ENCODE assay signal across 15 cellular contexts in genomic region chr19:41935781-41936415, GRCh38. TPM values are rescaled to one million over a fixed set of nuclear protein-coding genes. Genes with fewer than 3 reads are reported as not detected.
DNase-seq lines count a peak whose midpoint lies in the region; ATAC-seq and TF ChIP-seq lines count a peak whose summit lies in the region.
"Had no signal": no experiment of that assay in that cellular context is flagged by ENCODE, and none has a peak within 500 bp of the region (broad histone marks: within the 10 kb centered on the region; RNA-seq: fewer than 3 reads in every experiment).

No MANE protein-coding gene starts in this region.

- peaks cover 39% of the 10 kb centered on the region for H3K4me1 ChIP-seq in CD8-positive, alpha-beta memory T cell (ENCODE audit: insufficient read depth, low read length)

- no peaks in the 10 kb centered on the region for H3K9me3 Mint-ChIP-seq in CD8-positive, alpha-beta memory T cell
- no peaks in the 10 kb centered on the region for H3K9me3 Mint-ChIP-seq in progenitor cell of endocrine pancreas (ENCODE audit: low read depth)
- H3K9me3 Mint-ChIP-seq: T-helper 2 cell treated with Interferon-gamma antibody and Interleukin-4, amounts not matched to agents 5 μg/mL and 100 μg/mL, for 36 hours had no signal

- H3K36me3 Mint-ChIP-seq in CD8-positive, alpha-beta memory T cell = no peaks in the 10 kb centered on the region
- no peaks in the 10 kb centered on the region for H3K36me3 Mint-ChIP-seq in progenitor cell of endocrine pancreas (ENCODE audit: insufficient read depth)

- peak overlapping the region in 7 of 8 donors; percentile 69 to 95 (median 85) for H3K27ac Mint-ChIP-seq in CD8-positive, alpha-beta memory T cell
- H3K27ac Mint-ChIP-seq in progenitor cell of endocrine pancreas = no peak overlapping the region

- no peak for ATAC-seq in HG02938 (IDR thresholded peaks at IDR 0.05; ENCODE audit: unreplicated experiment)

- peak overlapping the region in 4 of 7 donors; percentile 25 to 63 (median 40) for H3K4me3 Mint-ChIP-seq in CD8-positive, alpha-beta memory T cell
- no peak overlapping the region for H3K4me3 Mint-ChIP-seq in progenitor cell of endocrine pancreas (ENCODE audit: low read depth)
- H3K4me3 Mint-ChIP-seq: T-helper 2 cell treated with Interferon-gamma antibody and Interleukin-4, amounts not matched to agents 5 μg/mL and 100 μg/mL, for 36 hours had no signal

- DNase-seq in CD8-positive, alpha-beta memory T cell = peak in 1 of 5 donors; percentile 49
- DNase-seq in NCI-H69 (lab: John Stamatoyannopoulos, UW) = peak; percentile 45
- DNase-seq in fibroblast of villous mesenchyme (ENCODE audit: low read depth) = peak; percentile 51
- DNase-seq in HCEC 1CT = no peak
- no peak for DNase-seq in progenitor cell of endocrine pancreas (ENCODE audit: low spot score, unreplicated experiment)
- DNase-seq: activated CD4-positive, alpha-beta T cell treated with anti-CD3 and anti-CD28 coated beads, Interleukin-2, amount 50 U/mL, for 4 hours; central memory CD4-positive, alpha-beta T cell; NCI-H1417 treated with DMSO at 0.1 percent for 48 hours; NCI-H510A; thyroid gland had no signal

- POLR2A ChIA-PET in CD8-positive, alpha-beta memory T cell (lab: Charles Lee) = interaction anchor here (0.6 to 2.3 kb wide), 2 partner anchors 8 to 10 kb away, joined by 5 to 14 read pairs; no protein-coding TSS in a partner anchor

- no peaks in the 10 kb centered on the region for H3K36me3 ChIP-seq in CD8-positive, alpha-beta memory T cell (ENCODE audit: insufficient read depth, low read length)
- H3K36me3 ChIP-seq: thyroid gland had no signal

- TF ChIP-seq CTCF in fibroblast of villous mesenchyme (IDR thresholded peaks at IDR 0.05; ENCODE audit: insufficient read depth, low read depth, low read length) (no peak), progenitor cell of endocrine pancreas (IDR thresholded peaks at IDR 0.05; ENCODE audit: unreplicated experiment) (no peak)

- H3K27me3 ChIP-seq in CD8-positive, alpha-beta memory T cell (ENCODE audit: insufficient read depth, low read length, poor library complexity, severe bottlenecking) = peaks cover 8% of the 10 kb centered on the region

- H3K27ac ChIP-seq in CD8-positive, alpha-beta memory T cell (ENCODE audit: low read depth, low read length) = no peak overlapping the region
- H3K27ac ChIP-seq: thyroid gland had no signal

- H3K4me1 Mint-ChIP-seq in CD8-positive, alpha-beta memory T cell = peaks cover 35 to 54% (median 39%) of the 10 kb centered on the region in 3 donors
- peaks cover 13% of the 10 kb centered on the region for H3K4me1 Mint-ChIP-seq in progenitor cell of endocrine pancreas (ENCODE audit: low read depth)

- H3K9me3 ChIP-seq in CD8-positive, alpha-beta memory T cell (ENCODE audit: low read length) = no peaks in the 10 kb centered on the region
- H3K9me3 ChIP-seq: thyroid gland had no signal

- H3K27me3 Mint-ChIP-seq in CD8-positive, alpha-beta memory T cell = peaks cover 7 to 13% of the 10 kb centered on the region in 2 donors
- H3K27me3 Mint-ChIP-seq in progenitor cell of endocrine pancreas = peaks cover 57% of the 10 kb centered on the region

- CTCF ChIA-PET in CD8-positive, alpha-beta memory T cell (lab: Charles Lee) = interaction anchor here (1.0 to 3.5 kb wide), 5 partner anchors 10 to 76 kb away, joined by 5 to 27 read pairs (median 11); partner anchors contain the start of gene RPS19

- no peak overlapping the region for H3K4me3 ChIP-seq in CD8-positive, alpha-beta memory T cell (ENCODE audit: low read length)
- H3K4me3 ChIP-seq in fibroblast of villous mesenchyme (ENCODE audit: low read depth, low read length) = no peak overlapping the region
- H3K4me3 ChIP-seq: lung, skin epidermis, thyroid gland had no signal

RNA-seq across cellular contexts. Expression of gene ERFL, which starts 7.6 kb away (rescaled TPM):
- total RNA-seq in CD8-positive, alpha-beta memory T cell = 1 to 10 TPM; 1.3 to 1.4 TPM
- not detected for polyA plus RNA-seq in CD8-positive, alpha-beta memory T cell
- total RNA-seq in fibroblast of villous mesenchyme (under 0.01 TPM in 1 of 2 replicates, not detected in the other), progenitor cell of endocrine pancreas (0.84 and 1.2 TPM in 2 replicates)
- total RNA-seq: RPMI7951 had no signal

RNA-seq across cellular contexts. Expression of gene RABAC1, which starts 23.2 kb away (rescaled TPM):
- total RNA-seq in CD8-positive, alpha-beta memory T cell = 10 to 100 TPM; 74.7 to 83.3 TPM
- polyA plus RNA-seq in CD8-positive, alpha-beta memory T cell = 220 TPM
- total RNA-seq in fibroblast of villous mesenchyme = 105 and 173 TPM in 2 replicates
- total RNA-seq in progenitor cell of endocrine pancreas = 86.6 and 87.7 TPM in 2 replicates

RNA-seq across cellular contexts. Expression of gene ARHGEF1, which starts 52.9 kb away (rescaled TPM):
- 100 to 1,000 TPM; 295 to 312 TPM for total RNA-seq in CD8-positive, alpha-beta memory T cell
- polyA plus RNA-seq in CD8-positive, alpha-beta memory T cell = 350 TPM
- total RNA-seq in fibroblast of villous mesenchyme (35.0 and 38.3 TPM in 2 replicates), progenitor cell of endocrine pancreas (109 and 112 TPM in 2 replicates)

RNA-seq across cellular contexts. Expression of gene ATP1A3, which starts 58.1 kb away (rescaled TPM):
- 1 to 10 TPM; 1.9 to 4.1 TPM for total RNA-seq in CD8-positive, alpha-beta memory T cell
- 8.2 TPM for polyA plus RNA-seq in CD8-positive, alpha-beta memory T cell
- total RNA-seq in fibroblast of villous mesenchyme (not detected in 2 replicates), progenitor cell of endocrine pancreas (0.29 TPM in 2 replicates)

RNA-seq across cellular contexts. Expression of gene CD79A, which starts 58.8 kb away (rescaled TPM):
- total RNA-seq in CD8-positive, alpha-beta memory T cell = 1 to 10 TPM; 1.3 to 2.2 TPM
- 9.4 TPM for polyA plus RNA-seq in CD8-positive, alpha-beta memory T cell
- not detected in 2 replicates for total RNA-seq in fibroblast of villous mesenchyme
- 0.36 and 0.78 TPM in 2 replicates for total RNA-seq in progenitor cell of endocrine pancreas
- total RNA-seq: RPMI7951 had no signal

Comparison
In these comparisons a context has a peak if more than half of its experiments do, and no peak if none do; other contexts are left out.
1. DNase-seq: peak in NCI-H69 (single experiment) and fibroblast of villous mesenchyme (single experiment); none in HCEC 1CT (single experiment) and progenitor cell of endocrine pancreas (single experiment).